Comparison of ENCODE assay signal across 9 cellular contexts in genomic region chr1:40825430-40825778, GRCh38. TPM values are rescaled to one million over a fixed set of nuclear protein-coding genes. Genes with fewer than 3 reads are reported as not detected.
DNase-seq lines count a peak whose midpoint lies in the region; ATAC-seq, FAIRE-seq and TF ChIP-seq lines count a peak whose summit lies in the region.
"Had no signal": no experiment of that assay in that cellular context is flagged by ENCODE, and none has a peak within 500 bp of the region (broad histone marks: within the 10 kb centered on the region; RNA-seq: fewer than 3 reads in every experiment).

No MANE protein-coding gene starts in this region.

- H3K4me1 ChIP-seq in HEK293 (ENCODE audit: control insufficient read depth, insufficient read depth, low read length) = no peaks in the 10 kb centered on the region
- H3K4me1 ChIP-seq in pancreas = no peaks in the 10 kb centered on the region

- H3K36me3 ChIP-seq in HEK293 (ENCODE audit: control insufficient read depth in 2 of 2, insufficient read depth in 1 of 2, low read length in 2 of 2) = no peaks in the 10 kb centered on the region
- H3K36me3 ChIP-seq in pancreas = no peaks in the 10 kb centered on the region
- H3K36me3 ChIP-seq: spleen had no signal

- H3K27ac ChIP-seq in HEK293 (ENCODE audit: extremely low read depth, low read depth, low read length) (no peak overlapping the region), pancreas (peak overlapping the region in 1 of 4 donors; percentile 44)
- H3K27ac ChIP-seq: spleen had no signal

- no peaks in the 10 kb centered on the region for H3K27me3 ChIP-seq in pancreas
- H3K27me3 ChIP-seq: spleen had no signal

- no peak for TF ChIP-seq CTCF in HEK293 (tag by site-specific recombination; IDR thresholded peaks at IDR 0.05)
- TF ChIP-seq CTCF in pancreas (IDR thresholded peaks at IDR 0.05) = no peak

- H3K27ac Mint-ChIP-seq in activated naive CD8-positive, alpha-beta T cell treated with anti-CD3 and anti-CD28 coated beads, Interleukin-2, amount 10 ng/mL, durations not matched to agents 7 days and 5 days = peak overlapping the region; percentile 35

- peaks cover 21% of the 10 kb centered on the region for H3K4me1 Mint-ChIP-seq in activated naive CD8-positive, alpha-beta T cell treated with anti-CD3 and anti-CD28 coated beads, Interleukin-2, amount 10 ng/mL, durations not matched to agents 7 days and 5 days

- peak overlapping the region; percentile 36 for H3K4me3 Mint-ChIP-seq in activated naive CD8-positive, alpha-beta T cell treated with anti-CD3 and anti-CD28 coated beads, Interleukin-2, amount 10 ng/mL, durations not matched to agents 7 days and 5 days

- intact Hi-C loops in pancreas (cut with DNase I) = no loop called here

- no peak for FAIRE-seq in pancreas (lab: Jason Lieb, UNC)

- peaks cover 2% of the 10 kb centered on the region for H3K27me3 Mint-ChIP-seq in activated naive CD8-positive, alpha-beta T cell treated with anti-CD3 and anti-CD28 coated beads, Interleukin-2, amount 10 ng/mL, durations not matched to agents 7 days and 5 days

- DNase-seq in SKM-1 treated with dmso at 0.1 percent for 144 hours (lab: John Stamatoyannopoulos, UW; ENCODE audit: unreplicated experiment) (peak; percentile 59), SKM-1 (lab: John Stamatoyannopoulos, UW; ENCODE audit: unreplicated experiment) (no peak), pancreas (peak in 2 of 6 donors; percentile 12 to 50), AG08396 (ENCODE audit: low spot score) (no peak)
- DNase-seq in activated naive CD8-positive, alpha-beta T cell treated with anti-CD3 and anti-CD28 coated beads, Interleukin-2, amount 10 ng/mL, durations not matched to agents 7 days and 5 days = no peak
- DNase-seq: spleen had no signal

- no peaks in the 10 kb centered on the region for H3K36me3 Mint-ChIP-seq in activated naive CD8-positive, alpha-beta T cell treated with anti-CD3 and anti-CD28 coated beads, Interleukin-2, amount 10 ng/mL, durations not matched to agents 7 days and 5 days

- WGBS in pancreas, 2 donors = 76 to 87% methylated on average over 3 of the region's 3 CpGs

- H3K4me3 ChIP-seq in HEK293 (ENCODE audit: low read depth, low read length) (no peak overlapping the region), pancreas (no peak overlapping the region)
- H3K4me3 ChIP-seq: spleen had no signal

- peak; percentile 76 for ATAC-seq in activated naive CD8-positive, alpha-beta T cell treated with anti-CD3 and anti-CD28 coated beads, Interleukin-2, amount 10 ng/mL, durations not matched to agents 7 days and 5 days (ENCODE audit: low read depth)
- peak in 3 of 4 donors; percentile 24 to 47 (median 46) for ATAC-seq in pancreas
- no peak for ATAC-seq in HG02571 (IDR thresholded peaks at IDR 0.05; ENCODE audit: unreplicated experiment)
- no peak for ATAC-seq in HG03521 (IDR thresholded peaks at IDR 0.05; ENCODE audit: unreplicated experiment)

- H3K9me3 Mint-ChIP-seq in activated naive CD8-positive, alpha-beta T cell treated with anti-CD3 and anti-CD28 coated beads, Interleukin-2, amount 10 ng/mL, durations not matched to agents 7 days and 5 days = no peaks in the 10 kb centered on the region

- CTCF ChIA-PET in HEK293 (lab: Yijun Ruan, JAX) = interaction anchor here (0.7 to 1.4 kb wide), 3 partner anchors 24 to 129 kb away, joined by 3 read pairs; no protein-coding TSS in a partner anchor

- POLR2A ChIA-PET in HEK293 (lab: Yijun Ruan, JAX) = no interaction called here
- POLR2A ChIA-PET in activated naive CD8-positive, alpha-beta T cell treated with anti-CD3 and anti-CD28 coated beads, Interleukin-2, amount 10 ng/mL, durations not matched to agents 7 days and 5 days (lab: Charles Lee) = interaction anchor here (0.6 to 1.3 kb wide), 4 partner anchors 15 to 35 kb away, joined by 3 to 5 read pairs (median 3); no protein-coding TSS in a partner anchor

- H3K9me3 ChIP-seq in HEK293 (ENCODE audit: control insufficient read depth, insufficient read depth, low read depth, low read length) = no peaks in the 10 kb centered on the region
- H3K9me3 ChIP-seq in pancreas = no peaks in the 10 kb centered on the region
- H3K9me3 ChIP-seq: spleen had no signal

TF ChIP-seq in HEK293, 187 proteins besides CTCF, POLR2A, EP300 and RAD21:
- TF ChIP-seq ZNF148 (tag by site-specific recombination; IDR thresholded peaks at IDR 0.05; ENCODE audit: borderline replicate concordance) = no peak
- no peak for TF ChIP-seq ZSCAN18 (tag by site-specific recombination; IDR thresholded peaks at IDR 0.05)
- TF ChIP-seq PRDM4 (tag by site-specific recombination; IDR thresholded peaks at IDR 0.05) = no peak
- TF ChIP-seq ZNF704 (tag by site-specific recombination; IDR thresholded peaks at IDR 0.05) = no peak
- 0 out of 2 replicates have a peak, but pooled peaks have one; percentile 21 for TF ChIP-seq KLF17 (tag by site-specific recombination; IDR thresholded peaks at IDR 0.05)

RNA-seq across cellular contexts. Expression of gene CITED4, which starts 36.8 kb away (rescaled TPM):
- total RNA-seq in activated naive CD8-positive, alpha-beta T cell treated with anti-CD3 and anti-CD28 coated beads, Interleukin-2, amount 10 ng/mL, durations not matched to agents 7 days and 5 days = 10 to 100 TPM; 13.1 to 15.0 TPM
- 10 to 100 TPM; 41.1 to 81.2 (median 51.1) TPM for total RNA-seq in pancreas
- polyA plus RNA-seq in pancreas = 10 to 100 TPM; 47.8 to 63.3 TPM

RNA-seq across cellular contexts. Expression of gene KCNQ4, which starts 41.8 kb away (rescaled TPM):
- 1 to 10 TPM; 1.2 to 1.5 TPM for total RNA-seq in activated naive CD8-positive, alpha-beta T cell treated with anti-CD3 and anti-CD28 coated beads, Interleukin-2, amount 10 ng/mL, durations not matched to agents 7 days and 5 days
- 1 to 10 TPM in 3 of 6 donors, under 1 TPM in 3; 0.35 to 1.7 (median 0.93) TPM for total RNA-seq in pancreas
- 1 to 10 TPM; 4.1 to 6.5 TPM for polyA plus RNA-seq in pancreas

Comparison
In these comparisons a context has a peak if more than half of its experiments do, and no peak if none do; other contexts are left out.
1. ATAC-seq: peak in activated naive CD8-positive, alpha-beta T cell treated with anti-CD3 and anti-CD28 coated beads, Interleukin-2, amount 10 ng/mL, durations not matched to agents 7 days and 5 days (single experiment) and pancreas (3 of 4); none in HG02571 (single experiment) and HG03521 (single experiment).